Comparison of ENCODE assay signal across 18 cellular contexts in the genomic region with DNA sequence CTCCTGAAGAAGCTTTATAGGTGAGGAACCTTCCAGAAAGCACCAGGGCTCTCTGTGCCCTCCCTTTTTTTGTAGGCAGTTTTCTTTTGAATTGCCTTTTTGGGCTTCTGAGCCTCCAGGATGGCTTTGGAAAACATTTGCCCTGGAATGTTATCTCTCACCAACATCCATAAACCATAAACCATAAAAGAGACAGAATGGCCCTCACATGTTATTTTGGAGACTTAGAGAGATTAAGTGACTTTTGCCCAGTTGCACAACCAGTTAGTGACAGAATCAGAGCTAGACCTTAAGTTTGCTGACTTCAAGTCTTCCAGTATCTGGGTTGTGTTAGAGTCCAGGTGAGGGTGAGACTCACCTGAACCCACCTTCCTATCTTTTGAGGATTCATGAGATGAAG.
"Had no signal": no experiment of that assay in that cellular context is flagged by ENCODE, and none has a peak within 500 bp of the region (broad histone marks: within the 10 kb centered on the region; RNA-seq: fewer than 3 reads in every experiment).

No MANE protein-coding gene starts in this region.

- H3K9ac ChIP-seq: KMS-11 had no signal

- H3K4me3 Mint-ChIP-seq: activated CD4-positive, alpha-beta memory T cell treated with anti-CD3 and anti-CD28 coated beads, Interleukin-2, amount 10 ng/mL, durations not matched to agents 7 days and 5 days; activated CD4-positive, alpha-beta T cell treated with anti-CD3 and anti-CD28 coated beads for 36 hours; activated naive CD4-positive, alpha-beta T cell treated with anti-CD3 and anti-CD28 coated beads, Interleukin-2, amount 10 ng/mL, durations not matched to agents 7 days and 5 days; activated naive CD8-positive, alpha-beta T cell treated with anti-CD3 and anti-CD28 coated beads for 36 hours; activated T-cell treated with anti-CD3 and anti-CD28 coated beads, Interleukin-2, amount 50 U/mL, for 72 hours had no signal

- H3K27me3 Mint-ChIP-seq: activated CD4-positive, alpha-beta memory T cell treated with anti-CD3 and anti-CD28 coated beads, Interleukin-2, amount 10 ng/mL, durations not matched to agents 7 days and 5 days; activated CD4-positive, alpha-beta T cell treated with anti-CD3 and anti-CD28 coated beads for 36 hours; activated naive CD4-positive, alpha-beta T cell treated with anti-CD3 and anti-CD28 coated beads, Interleukin-2, amount 10 ng/mL, durations not matched to agents 7 days and 5 days; activated naive CD8-positive, alpha-beta T cell treated with anti-CD3 and anti-CD28 coated beads for 36 hours had no signal

- H3K4me1 Mint-ChIP-seq: activated CD4-positive, alpha-beta T cell treated with anti-CD3 and anti-CD28 coated beads for 36 hours; activated naive CD4-positive, alpha-beta T cell treated with anti-CD3 and anti-CD28 coated beads, Interleukin-2, amount 10 ng/mL, durations not matched to agents 7 days and 5 days had no signal

- H3K27ac Mint-ChIP-seq: activated CD4-positive, alpha-beta memory T cell treated with anti-CD3 and anti-CD28 coated beads, Interleukin-2, amount 10 ng/mL, durations not matched to agents 7 days and 5 days; activated CD4-positive, alpha-beta T cell treated with anti-CD3 and anti-CD28 coated beads for 36 hours; activated naive CD4-positive, alpha-beta T cell treated with anti-CD3 and anti-CD28 coated beads, Interleukin-2, amount 10 ng/mL, durations not matched to agents 7 days and 5 days; activated naive CD8-positive, alpha-beta T cell treated with anti-CD3 and anti-CD28 coated beads for 36 hours; activated T-cell treated with anti-CD3 and anti-CD28 coated beads, Interleukin-2, amount 50 U/mL, for 72 hours; activated T-helper 2 cell treated with anti-CD3 and anti-CD28 coated beads, Interferon-gamma antibody, Interleukin-2, Interleukin-4, amounts not matched to agents 10 μg/mL and 5 μg/mL and 100 μg/mL, durations not matched to agents 14 hours and 24 hours and 36 hours had no signal

- H3K4me3 ChIP-seq: SK-N-MC had no signal

- ATAC-seq: activated CD4-positive, alpha-beta T cell treated with anti-CD3 and anti-CD28 coated beads for 36 hours; activated T-cell treated with anti-CD3 and anti-CD28 coated beads, Interleukin-2, amount 50 U/mL, for 72 hours had no signal

- H3K36me3 ChIP-seq: WERI-Rb-1 had no signal

- H3K27ac ChIP-seq: KMS-11, SK-N-MC, WERI-Rb-1 had no signal

- H3K9me3 Mint-ChIP-seq: activated CD4-positive, alpha-beta memory T cell treated with anti-CD3 and anti-CD28 coated beads, Interleukin-2, amount 10 ng/mL, durations not matched to agents 7 days and 5 days; activated naive CD4-positive, alpha-beta T cell treated with anti-CD3 and anti-CD28 coated beads, Interleukin-2, amount 10 ng/mL, durations not matched to agents 7 days and 5 days; activated T-helper 2 cell treated with anti-CD3 and anti-CD28 coated beads, Interferon-gamma antibody, Interleukin-2, Interleukin-4, amounts not matched to agents 10 μg/mL and 5 μg/mL and 100 μg/mL, durations not matched to agents 14 hours and 24 hours and 36 hours had no signal

- DNase-seq: activated CD4-positive, alpha-beta memory T cell treated with anti-CD3 and anti-CD28 coated beads, Interleukin-2, amount 10 ng/mL, durations not matched to agents 7 days and 5 days; activated CD4-positive, alpha-beta T cell treated with anti-CD3 and anti-CD28 coated beads for 36 hours; activated CD4-positive, alpha-beta T cell treated with anti-CD3 and anti-CD28 coated beads, Interleukin-2, amount 50 U/mL, for 1 hour; activated gamma-delta T cell treated with Interleukin-2 at 50 U/mL for 16 hours; activated naive CD4-positive, alpha-beta T cell treated with anti-CD3 and anti-CD28 coated beads, Interleukin-2, amount 10 ng/mL, durations not matched to agents 7 days and 5 days; activated naive CD8-positive, alpha-beta T cell treated with anti-CD3 and anti-CD28 coated beads for 36 hours; activated T-cell treated with anti-CD3 and anti-CD28 coated beads, Interleukin-2, amount 50 U/mL, for 72 hours; NCI-H1092; NCI-H1930; NCI-H2107; NCI-H2171 treated with DMSO at 0.1 percent for 48 hours; NCI-H226; NCI-H526 treated with DMSO at 0.1 percent for 48 hours; T-helper 1 cell had no signal

- H3K4me2 ChIP-seq: KMS-11 had no signal

- H3K36me3 Mint-ChIP-seq: activated naive CD4-positive, alpha-beta T cell treated with anti-CD3 and anti-CD28 coated beads, Interleukin-2, amount 10 ng/mL, durations not matched to agents 7 days and 5 days had no signal
